Comparison of ENCODE assay signal across 22 cellular contexts in genomic region chr3:180836766-180837165, GRCh38.
DNase-seq lines count a peak whose midpoint lies in the region; ATAC-seq, FAIRE-seq and TF ChIP-seq lines count a peak whose summit lies in the region.
"Had no signal": no experiment of that assay in that cellular context is flagged by ENCODE, and none has a peak within 500 bp of the region (broad histone marks: within the 10 kb centered on the region; RNA-seq: fewer than 3 reads in every experiment).

No MANE protein-coding gene starts in this region.

- no peak overlapping the region for H3K27ac Mint-ChIP-seq in activated CD4-positive, alpha-beta T cell treated with anti-CD3 and anti-CD28 coated beads for 36 hours
- H3K27ac Mint-ChIP-seq: B cell; CD4-positive, alpha-beta T cell; CD8-positive, alpha-beta T cell had no signal

- H3K4me1 Mint-ChIP-seq in activated CD4-positive, alpha-beta T cell treated with anti-CD3 and anti-CD28 coated beads for 36 hours: no peaks in the 10 kb centered on the region
- H3K4me1 Mint-ChIP-seq: B cell had no signal

- intact Hi-C loops in activated CD4-positive, alpha-beta T cell treated with anti-CD3 and anti-CD28 coated beads for 36 hours (cut with DNase I, micrococcal nuclease): no loop called here

- CTCF ChIA-PET in activated CD4-positive, alpha-beta T cell treated with anti-CD3 and anti-CD28 coated beads for 36 hours (lab: Charles Lee): no interaction called here

- FAIRE-seq in GM18507 (lab: Jason Lieb, UNC): peak; percentile 56
- FAIRE-seq: A549, D721Med, G401.6, GM12878, GM12892, GM19239 had no signal

- peak overlapping the region; percentile 52; the same call in 1 of the 2 replicates for H3K4me2 ChIP-seq in MM.1S (ENCODE audit: low read depth, low read length)
- H3K4me2 ChIP-seq: A549; BLaER1 treated with 17β-estradiol and CSF1 and Interleukin-3, amounts not matched to agents 10 nM and 100 nM had no signal

- peaks cover 1% of the 10 kb centered on the region for H3K27me3 Mint-ChIP-seq in activated CD4-positive, alpha-beta T cell treated with anti-CD3 and anti-CD28 coated beads for 36 hours
- H3K27me3 Mint-ChIP-seq: B cell; CD4-positive, alpha-beta T cell had no signal

- H3K9me3 ChIP-seq in MM.1S (replicated peaks; ENCODE audit: insufficient read depth, low read length): no peaks in the 10 kb centered on the region
- H3K9me3 ChIP-seq: A549, Caco-2 had no signal

- H3K36me3 ChIP-seq in MM.1S (replicated peaks; ENCODE audit: insufficient read depth, low read length): no peaks in the 10 kb centered on the region
- H3K36me3 ChIP-seq: BLaER1 treated with 17β-estradiol and CSF1 and Interleukin-3, amounts not matched to agents 10 nM and 100 nM had no signal

- peak overlapping the region; percentile 70 for H3K27ac ChIP-seq in MM.1S (ENCODE audit: low read length)
- H3K27ac ChIP-seq: 22Rv1; A549; BLaER1 treated with 17β-estradiol and CSF1 and Interleukin-3, amounts not matched to agents 10 nM and 100 nM; C4-2B had no signal

- no peak overlapping the region; the same call in 1 of the 2 replicates for H3K9ac ChIP-seq in MM.1S (ENCODE audit: low read length)
- H3K9ac ChIP-seq: BLaER1 treated with 17β-estradiol and CSF1 and Interleukin-3, amounts not matched to agents 10 nM and 100 nM had no signal

- H3K79me2 ChIP-seq in MM.1S (ENCODE audit: low read length): no peaks in the 10 kb centered on the region

- peaks cover 3% of the 10 kb centered on the region for H3K9me3 Mint-ChIP-seq in activated CD4-positive, alpha-beta T cell treated with anti-CD3 and anti-CD28 coated beads for 36 hours (ENCODE audit: low read depth)

- H3K36me3 Mint-ChIP-seq in activated CD4-positive, alpha-beta T cell treated with anti-CD3 and anti-CD28 coated beads for 36 hours (ENCODE audit: low read depth): no peaks in the 10 kb centered on the region
- H3K36me3 Mint-ChIP-seq: CD8-positive, alpha-beta T cell had no signal

- no peaks in the 10 kb centered on the region for H3K9me2 ChIP-seq in MM.1S (replicated peaks; ENCODE audit: insufficient read depth, low read length)

- DNase-seq in GM18507 (ENCODE audit: extremely low spot score, insufficient read length, low read depth) (no peak), MM.1S (peak; percentile 70), myocyte (ENCODE audit: low read depth) (peak; percentile 4), NCI-H2081 (lab: John Stamatoyannopoulos, UW) (no peak)
- no peak for DNase-seq in activated CD4-positive, alpha-beta T cell treated with anti-CD3 and anti-CD28 coated beads for 36 hours
- DNase-seq: AML-193; Caco-2; Calu3; CD4-positive, alpha-beta T cell; CD8-positive, alpha-beta T cell; DMS79 treated with DMSO at 0.1 percent for 48 hours; GF-D8 had no signal

- no peak overlapping the region for H2AFZ ChIP-seq in MM.1S (ENCODE audit: low read length)

- 0 out of 2 replicates have a peak, but pooled peaks cover 16% of the 10 kb centered on the region for H3F3A ChIP-seq in MM.1S (ENCODE audit: insufficient read depth, low read length)

- no peaks in the 10 kb centered on the region for H4K20me1 ChIP-seq in MM.1S (ENCODE audit: insufficient read depth, low read length)
- H4K20me1 ChIP-seq: BLaER1 treated with 17β-estradiol and CSF1 and Interleukin-3, amounts not matched to agents 10 nM and 100 nM had no signal

- no peak overlapping the region for H3K4me3 Mint-ChIP-seq in activated CD4-positive, alpha-beta T cell treated with anti-CD3 and anti-CD28 coated beads for 36 hours
- H3K4me3 Mint-ChIP-seq: B cell; CD4-positive, alpha-beta T cell; CD8-positive, alpha-beta T cell had no signal

- no peak overlapping the region for H3K4me3 ChIP-seq in MM.1S (ENCODE audit: low read length)
- H3K4me3 ChIP-seq: A549; BLaER1 treated with 17β-estradiol and CSF1 and Interleukin-3, amounts not matched to agents 10 nM and 100 nM; GM12878 had no signal

- no peaks in the 10 kb centered on the region for H3K27me3 ChIP-seq in MM.1S (replicated peaks; ENCODE audit: insufficient read depth, low read length)
- H3K27me3 ChIP-seq: BLaER1 treated with 17β-estradiol and CSF1 and Interleukin-3, amounts not matched to agents 10 nM and 100 nM had no signal

- no peak for ATAC-seq in activated CD4-positive, alpha-beta T cell treated with anti-CD3 and anti-CD28 coated beads for 36 hours
- ATAC-seq: A549; CD8-positive, alpha-beta T cell; GM12878 had no signal

- POLR2A ChIA-PET in activated CD4-positive, alpha-beta T cell treated with anti-CD3 and anti-CD28 coated beads for 36 hours (lab: Charles Lee): no interaction called here

- no peak for TF ChIP-seq CTCF in MM.1S (IDR thresholded peaks at IDR 0.05; ENCODE audit: low read length)

- peaks cover 33% of the 10 kb centered on the region for H3K4me1 ChIP-seq in MM.1S (ENCODE audit: low read length)
- H3K4me1 ChIP-seq: A549; BLaER1 treated with 17β-estradiol and CSF1 and Interleukin-3, amounts not matched to agents 10 nM and 100 nM; Caco-2 had no signal

Comparison
In these comparisons a context has a peak if more than half of its experiments do, and no peak if none do; other contexts are left out.
1. DNase-seq: peak in MM.1S (single experiment) and myocyte (single experiment); none in GM18507 (single experiment), NCI-H2081 (0 of 2) and activated CD4-positive, alpha-beta T cell treated with anti-CD3 and anti-CD28 coated beads for 36 hours (single experiment).